ENCODE assay signal across 26 cellular contexts in genomic region chr18:71682591-71682990, GRCh38.
"Had no signal": no experiment of that assay in that cellular context is flagged by ENCODE, and none has a peak within 500 bp of the region (broad histone marks: within the 10 kb centered on the region; RNA-seq: fewer than 3 reads in every experiment).

No MANE protein-coding gene starts in this region.

- H3K4me1 ChIP-seq: neural progenitor cell, spleen, upper lobe of left lung had no signal

- H3K9ac ChIP-seq: neural progenitor cell had no signal

- DNase-seq: activated CD4-positive, alpha-beta memory T cell treated with anti-CD3 and anti-CD28 coated beads, Interleukin-2, amount 10 ng/mL, durations not matched to agents 7 days and 5 days; activated CD4-positive, alpha-beta T cell treated with anti-CD3 and anti-CD28 coated beads, Interleukin-2, amount 10 ng/mL, durations not matched to agents 24 days and 14 days; activated gamma-delta T cell; activated naive CD4-positive, alpha-beta T cell treated with anti-CD3 and anti-CD28 coated beads, Interleukin-2, amount 50 U/mL, for 16 hours; activated naive CD8-positive, alpha-beta T cell treated with anti-CD3 and anti-CD28 coated beads, Interleukin-2, amount 50 U/mL, for 24 hours; caudate nucleus; effector memory CD8-positive, alpha-beta T cell; foreskin melanocyte; immature natural killer cell; left ventricle myocardium superior; mammary epithelial cell; naive thymus-derived CD8-positive, alpha-beta T cell; retina; spleen; stimulated activated CD4-positive, alpha-beta T cell treated with anti-CD3 and anti-CD28 coated beads, Interleukin-4, amount 100 ng/mL, for 24 hours; stimulated activated naive CD4-positive, alpha-beta T cell treated with Interleukin-2 at 50 U/mL for 16 hours; upper lobe of left lung had no signal

- H3K27me3 ChIP-seq: hepatocyte, neural progenitor cell, spleen, upper lobe of left lung had no signal

- H3K36me3 ChIP-seq: neural progenitor cell, spleen, thoracic aorta, upper lobe of left lung had no signal

- FAIRE-seq: endothelial cell of umbilical vein had no signal

- H3K27ac Mint-ChIP-seq: activated CD4-positive, alpha-beta memory T cell treated with anti-CD3 and anti-CD28 coated beads, Interleukin-2, amount 10 ng/mL, durations not matched to agents 7 days and 5 days; activated CD4-positive, alpha-beta T cell treated with anti-CD3 and anti-CD28 coated beads, Interleukin-2, amount 10 ng/mL, durations not matched to agents 24 days and 14 days; activated naive CD8-positive, alpha-beta T cell treated with anti-CD3 and anti-CD28 coated beads, Interleukin-2, amount 50 U/mL, for 24 hours; activated T-helper 1 cell treated with anti-CD3 and anti-CD28 coated beads, Interleukin-12 subunit alpha, Interleukin-12 subunit beta, Interleukin-2, Interleukin-4 antibody, amounts not matched to agents 30 ng/mL and 10 ng/mL and 1 ng/mL, durations not matched to agents 14 hours and 24 hours and 36 hours; brain; effector memory CD8-positive, alpha-beta T cell; immature natural killer cell; mesothelial cell of epicardium; naive thymus-derived CD8-positive, alpha-beta T cell; neural progenitor cell had no signal

- H3K36me3 Mint-ChIP-seq: brain, mesothelial cell of epicardium, neural progenitor cell had no signal

- H3K4me2 ChIP-seq: hepatocyte, neural progenitor cell had no signal

- H3K9me3 Mint-ChIP-seq: activated CD4-positive, alpha-beta T cell treated with anti-CD3 and anti-CD28 coated beads, Interleukin-2, amount 10 ng/mL, durations not matched to agents 24 days and 14 days had no signal

- H3K4me3 ChIP-seq: hepatocyte, neural progenitor cell, spleen, thoracic aorta, upper lobe of left lung had no signal

- H3K4me1 Mint-ChIP-seq: activated CD4-positive, alpha-beta memory T cell treated with anti-CD3 and anti-CD28 coated beads, Interleukin-2, amount 10 ng/mL, durations not matched to agents 7 days and 5 days; activated CD4-positive, alpha-beta T cell treated with anti-CD3 and anti-CD28 coated beads, Interleukin-2, amount 10 ng/mL, durations not matched to agents 24 days and 14 days; activated naive CD8-positive, alpha-beta T cell treated with anti-CD3 and anti-CD28 coated beads, Interleukin-2, amount 50 U/mL, for 24 hours; brain; immature natural killer cell; mesothelial cell of epicardium; naive thymus-derived CD8-positive, alpha-beta T cell; neural progenitor cell had no signal

- H3K4me3 Mint-ChIP-seq: activated CD4-positive, alpha-beta memory T cell treated with anti-CD3 and anti-CD28 coated beads, Interleukin-2, amount 10 ng/mL, durations not matched to agents 7 days and 5 days; activated CD4-positive, alpha-beta T cell treated with anti-CD3 and anti-CD28 coated beads, Interleukin-2, amount 10 ng/mL, durations not matched to agents 24 days and 14 days; activated naive CD8-positive, alpha-beta T cell treated with anti-CD3 and anti-CD28 coated beads, Interleukin-2, amount 50 U/mL, for 24 hours; activated T-helper 1 cell treated with anti-CD3 and anti-CD28 coated beads, Interleukin-12 subunit alpha, Interleukin-12 subunit beta, Interleukin-2, Interleukin-4 antibody, amounts not matched to agents 30 ng/mL and 10 ng/mL and 1 ng/mL, durations not matched to agents 14 hours and 24 hours and 36 hours; brain; effector memory CD8-positive, alpha-beta T cell; immature natural killer cell; mesothelial cell of epicardium; naive thymus-derived CD8-positive, alpha-beta T cell; neural progenitor cell had no signal

- H3K27ac ChIP-seq: hepatocyte, neural progenitor cell, spleen, thoracic aorta, upper lobe of left lung had no signal

- ATAC-seq: activated CD4-positive, CD25-positive, alpha-beta regulatory T cell treated with anti-CD3 and anti-CD28 coated beads, Interleukin-2, amount 50 U/mL, for 24 hours; activated naive CD8-positive, alpha-beta T cell treated with anti-CD3 and anti-CD28 coated beads, Interleukin-2, amount 50 U/mL, for 24 hours; effector memory CD8-positive, alpha-beta T cell; esophagus mucosa; left ventricle myocardium superior; naive thymus-derived CD8-positive, alpha-beta T cell had no signal

- H2AFZ ChIP-seq: hepatocyte, neural progenitor cell had no signal

- H3K27me3 Mint-ChIP-seq: activated CD4-positive, alpha-beta memory T cell treated with anti-CD3 and anti-CD28 coated beads, Interleukin-2, amount 10 ng/mL, durations not matched to agents 7 days and 5 days; activated CD4-positive, alpha-beta T cell treated with anti-CD3 and anti-CD28 coated beads, Interleukin-2, amount 10 ng/mL, durations not matched to agents 24 days and 14 days; activated naive CD8-positive, alpha-beta T cell treated with anti-CD3 and anti-CD28 coated beads, Interleukin-2, amount 50 U/mL, for 24 hours; effector memory CD8-positive, alpha-beta T cell had no signal

- H3K9me3 ChIP-seq: thoracic aorta, upper lobe of left lung had no signal

- H3K79me2 ChIP-seq: hepatocyte had no signal
